Comparison of ENCODE assay signal across 29 cellular contexts in the genomic region with DNA sequence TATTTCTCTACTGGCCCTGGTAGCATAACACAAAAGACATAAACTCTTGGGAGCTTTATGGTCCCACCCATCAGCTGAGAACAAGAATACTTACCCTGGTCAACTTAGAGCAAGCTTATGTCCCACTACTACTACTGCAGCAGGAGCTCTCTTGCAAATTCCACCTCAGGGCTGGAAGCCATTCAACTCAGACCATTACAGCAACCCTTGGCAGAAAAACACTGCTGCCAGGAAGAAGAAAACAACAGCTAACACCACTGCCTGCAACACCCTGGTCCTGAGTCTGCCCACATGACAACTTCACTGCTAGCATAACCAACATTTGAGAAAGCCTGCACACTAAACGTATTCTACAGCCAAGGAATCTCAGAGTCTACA. TPM values are rescaled to one million over a fixed set of nuclear protein-coding genes. Genes with fewer than 3 reads are reported as not detected.
A peak's percentile ranks its signal among the peaks of the same experiment; 100 is the strongest.
DNase-seq lines count a peak whose midpoint lies in the region; ATAC-seq and TF ChIP-seq lines count a peak whose summit lies in the region.
"Had no signal": no experiment of that assay in that cellular context is flagged by ENCODE, and none has a peak within 500 bp of the region (broad histone marks: within the 10 kb centered on the region; RNA-seq: fewer than 3 reads in every experiment).

No MANE protein-coding gene starts in this region.

- no TSS peak for BruUV-seq in Caco-2 (replicated peaks; lab: Mats Ljungman, UMichigan)

- H3K36me3 ChIP-seq in Caco-2 (ENCODE audit: control insufficient read depth, insufficient read depth, low read length): peaks cover 8% of the 10 kb centered on the region
- H3K36me3 ChIP-seq: adrenal gland, brain microvascular endothelial cell, neutrophil, Peyer's patch, sigmoid colon, SJCRH30 had no signal

- H3K9me3 Mint-ChIP-seq in Caco-2 (ENCODE audit: unreplicated experiment) (peaks cover 36% of the 10 kb centered on the region), WTC11 (peaks cover 13% of the 10 kb centered on the region), nephron progenitor cell (peaks cover 21% of the 10 kb centered on the region), glutamatergic neuron (ENCODE audit: unreplicated experiment) (peaks cover 1% of the 10 kb centered on the region), chondrocyte (ENCODE audit: low read depth) (peaks cover 2% of the 10 kb centered on the region)
- H3K9me3 Mint-ChIP-seq: activated T-cell treated with anti-CD3 and anti-CD28 coated beads, Interleukin-2, amount 50 U/mL, for 72 hours; stimulated activated naive B cell treated with anti-CD40 and anti-IgM and Interleukin-4, amounts not matched to agents 10 μg/mL and 1 μg/mL and 100 μg/mL, for 72 hours had no signal

- CTCF ChIA-PET in Caco-2 (lab: Charles Lee): no interaction called here
- CTCF ChIA-PET in WTC11 (lab: Charles Lee): no interaction called here

- H3K9me3 ChIP-seq in Caco-2: peaks cover 20% of the 10 kb centered on the region
- H3K9me3 ChIP-seq: adrenal gland, neutrophil, Peyer's patch, SJCRH30, testis had no signal

- no peaks in the 10 kb centered on the region; the same call in 1 of the 2 replicates for H3K27me3 ChIP-seq in Caco-2 (replicated peaks; ENCODE audit: control insufficient read depth, insufficient read depth, low read length)
- H3K27me3 ChIP-seq: adrenal gland, brain microvascular endothelial cell, neutrophil, Peyer's patch, sigmoid colon, testis had no signal

- H3K36me3 Mint-ChIP-seq in Caco-2 (ENCODE audit: insufficient read depth, unreplicated experiment): peaks cover 52% of the 10 kb centered on the region
- no peaks in the 10 kb centered on the region for H3K36me3 Mint-ChIP-seq in WTC11
- H3K36me3 Mint-ChIP-seq in nephron progenitor cell (ENCODE audit: low read depth): peaks cover 12% of the 10 kb centered on the region
- no peaks in the 10 kb centered on the region for H3K36me3 Mint-ChIP-seq in glutamatergic neuron (ENCODE audit: unreplicated experiment)
- H3K36me3 Mint-ChIP-seq in chondrocyte (ENCODE audit: low read depth): no peaks in the 10 kb centered on the region
- H3K36me3 Mint-ChIP-seq: CD4-positive, CD25-positive, alpha-beta regulatory T cell; stimulated activated naive B cell treated with anti-CD40 and anti-IgM and Interleukin-4, amounts not matched to agents 10 μg/mL and 1 μg/mL and 100 μg/mL, for 72 hours had no signal

- POLR2A ChIA-PET in Caco-2 (lab: Charles Lee): no interaction called here
- POLR2A ChIA-PET in WTC11 (lab: Charles Lee): interaction anchor here (1.2 kb wide), 1 partner anchor 13 kb away, joined by 3 read pairs; no protein-coding TSS in a partner anchor

- DNase-seq in Caco-2 (no peak), WTC11 (ENCODE audit: low spot score) (no peak), fibroblast of the aortic adventitia (ENCODE audit: low read depth) (peak; percentile 27), nephron progenitor cell (no peak), glutamatergic neuron (no peak), SIG-M5 (lab: John Stamatoyannopoulos, UW) (no peak), chondrocyte (ENCODE audit: low spot score) (no peak), NOMO-1 treated with DMSO at 0.1 percent for 48 hours (lab: John Stamatoyannopoulos, UW; ENCODE audit: unreplicated experiment) (no peak)
- DNase-seq: 8988T; activated CD4-positive, CD25-positive, alpha-beta regulatory T cell; activated naive CD4-positive, alpha-beta T cell; activated T-cell treated with anti-CD3 and anti-CD28 coated beads, Interleukin-2, amount 50 U/mL, for 72 hours; adrenal gland; brain microvascular endothelial cell; CD4-positive, CD25-positive, alpha-beta regulatory T cell; effector CD8-positive, alpha-beta T cell; erythroblast; MM.1S; NCI-H2081; NCI-H2227 treated with DMSO at 0.1 percent for 48 hours; Peyer's patch; sigmoid colon; SJCRH30; stimulated activated CD4-positive, alpha-beta T cell treated with anti-CD3 and anti-CD28 coated beads, Interleukin-4, amount 100 ng/mL, for 4 hours; stimulated activated naive B cell treated with anti-CD40 and anti-IgM and Interleukin-4, amounts not matched to agents 10 μg/mL and 1 μg/mL and 100 μg/mL, for 72 hours had no signal

- no peaks in the 10 kb centered on the region for H3K27me3 Mint-ChIP-seq in Caco-2 (ENCODE audit: insufficient read depth, unreplicated experiment)
- 0 out of 2 replicates have a peak, but pooled peaks cover 2% of the 10 kb centered on the region for H3K27me3 Mint-ChIP-seq in WTC11 (ENCODE audit: low read depth)
- no peaks in the 10 kb centered on the region for H3K27me3 Mint-ChIP-seq in nephron progenitor cell (ENCODE audit: low read depth, poor library complexity)
- H3K27me3 Mint-ChIP-seq in glutamatergic neuron (ENCODE audit: unreplicated experiment): peaks cover 2% of the 10 kb centered on the region
- H3K27me3 Mint-ChIP-seq in chondrocyte (ENCODE audit: low read depth): no peaks in the 10 kb centered on the region
- H3K27me3 Mint-ChIP-seq: stimulated activated naive B cell treated with anti-CD40 and anti-IgM and Interleukin-4, amounts not matched to agents 10 μg/mL and 1 μg/mL and 100 μg/mL, for 72 hours had no signal

- H3K4me1 Mint-ChIP-seq in Caco-2 (ENCODE audit: low read depth, unreplicated experiment) (peaks cover 41% of the 10 kb centered on the region), WTC11 (peaks cover 26% of the 10 kb centered on the region), nephron progenitor cell (peaks cover 74% of the 10 kb centered on the region), glutamatergic neuron (ENCODE audit: low read depth, unreplicated experiment) (peaks cover 7% of the 10 kb centered on the region), chondrocyte (ENCODE audit: low read depth) (peaks cover 12% of the 10 kb centered on the region)
- H3K4me1 Mint-ChIP-seq: CD4-positive, CD25-positive, alpha-beta regulatory T cell; IgD-negative memory B cell; stimulated activated naive B cell treated with anti-CD40 and anti-IgM and Interleukin-4, amounts not matched to agents 10 μg/mL and 1 μg/mL and 100 μg/mL, for 72 hours had no signal

- TF ChIP-seq CTCF in Caco-2 (IDR thresholded peaks at IDR 0.05; ENCODE audit: insufficient read depth in 1 of 2, low read depth in 1 of 2, low read length in 1 of 2, severe bottlenecking in 1 of 2, unreplicated experiment in 1 of 2) (no peak), WTC11 (IDR thresholded peaks at IDR 0.05) (no peak), fibroblast of the aortic adventitia (IDR thresholded peaks at IDR 0.05; ENCODE audit: insufficient read depth, low read length) (no peak), nephron progenitor cell (IDR thresholded peaks at IDR 0.05) (no peak), glutamatergic neuron (IDR thresholded peaks at IDR 0.05; ENCODE audit: partially characterized antibody, unreplicated experiment) (no peak), chondrocyte (IDR thresholded peaks at IDR 0.05) (no peak)

- no peak for ATAC-seq in WTC11
- ATAC-seq: activated T-cell treated with anti-CD3 and anti-CD28 coated beads, Interleukin-2, amount 50 U/mL, for 72 hours; stimulated activated naive B cell treated with anti-CD40 and anti-IgM and Interleukin-4, amounts not matched to agents 10 μg/mL and 1 μg/mL and 100 μg/mL, for 72 hours had no signal

- H3K27ac Mint-ChIP-seq in Caco-2 (ENCODE audit: unreplicated experiment) (peak overlapping the region; percentile 90), WTC11 (peak overlapping the region; percentile 71), nephron progenitor cell (peak overlapping the region; percentile 99), glutamatergic neuron (ENCODE audit: unreplicated experiment) (no peak overlapping the region), chondrocyte (ENCODE audit: unreplicated experiment) (no peak overlapping the region)
- H3K27ac Mint-ChIP-seq: activated T-cell treated with anti-CD3 and anti-CD28 coated beads, Interleukin-2, amount 50 U/mL, for 72 hours; CD4-positive, CD25-positive, alpha-beta regulatory T cell; IgD-negative memory B cell; stimulated activated naive B cell treated with anti-CD40 and anti-IgM and Interleukin-4, amounts not matched to agents 10 μg/mL and 1 μg/mL and 100 μg/mL, for 72 hours had no signal

- H3K4me3 Mint-ChIP-seq in Caco-2 (ENCODE audit: unreplicated experiment) (peak overlapping the region; percentile 68), WTC11 (peak overlapping the region; percentile 44; the same call in 1 of the 2 replicates), nephron progenitor cell (peak overlapping the region; percentile 31), glutamatergic neuron (ENCODE audit: unreplicated experiment) (no peak overlapping the region), chondrocyte (ENCODE audit: unreplicated experiment) (no peak overlapping the region)
- H3K4me3 Mint-ChIP-seq: activated T-cell treated with anti-CD3 and anti-CD28 coated beads, Interleukin-2, amount 50 U/mL, for 72 hours; CD4-positive, CD25-positive, alpha-beta regulatory T cell; IgD-negative memory B cell; stimulated activated naive B cell treated with anti-CD40 and anti-IgM and Interleukin-4, amounts not matched to agents 10 μg/mL and 1 μg/mL and 100 μg/mL, for 72 hours had no signal

- peaks cover 39% of the 10 kb centered on the region for H3K4me1 ChIP-seq in Caco-2
- H3K4me1 ChIP-seq: adrenal gland, sigmoid colon, SJCRH30, testis had no signal

- no peak overlapping the region for H3K4me3 ChIP-seq in Caco-2 (ENCODE audit: low read depth, low read length)
- no peak overlapping the region for H3K4me3 ChIP-seq in fibroblast of the aortic adventitia (ENCODE audit: low read depth, low read length)
- H3K4me3 ChIP-seq: adrenal gland, Peyer's patch, sigmoid colon, SJCRH30 had no signal

- intact Hi-C loops in Caco-2 (cut with micrococcal nuclease; ENCODE audit: unreplicated experiment): loop anchor here (5.0 kb wide), 1 partner anchor 100 kb away; no protein-coding TSS in a partner anchor

RNA-seq across cellular contexts. Expression of gene SULT1C2, which starts 28.2 kb away (rescaled TPM):
- total RNA-seq in Caco-2 (2022) (0.86 and 1.4 TPM in 2 replicates), WTC11 (2021) (2.2 to 3.4 TPM (median 2.6 TPM) in 3 replicates), fibroblast of the aortic adventitia (ENCODE audit: low replicate concordance) (0.27 and 2.6 TPM in 2 replicates), glutamatergic neuron (ENCODE audit: unreplicated experiment) (not detected), chondrocyte (0.27 to 0.29 TPM (median 0.28 TPM) in 3 replicates)
- total RNA-seq: activated T-cell treated with anti-CD3 and anti-CD28 coated beads, Interleukin-2, amount 50 U/mL, for 72 hours; CD4-positive, CD25-positive, alpha-beta regulatory T cell; lung microvascular endothelial cell; SJCRH30 had no signal

Comparison
In these comparisons a context has a peak if more than half of its experiments do, and no peak if none do; other contexts are left out.
1. H3K27ac Mint-ChIP-seq: peak in Caco-2 (single experiment), WTC11 (single experiment) and nephron progenitor cell (single experiment); none in glutamatergic neuron (single experiment) and chondrocyte (single experiment).
2. H3K4me3 Mint-ChIP-seq: peak in Caco-2 (single experiment), WTC11 (single experiment) and nephron progenitor cell (single experiment); none in glutamatergic neuron (single experiment) and chondrocyte (single experiment).